8 cellular contexts compared by ENCODE assay signal in genomic region chr16:67415872-67416793, GRCh38. TPM values are rescaled to one million over a fixed set of nuclear protein-coding genes. Genes with fewer than 3 reads are reported as not detected.
DNase-seq lines count a peak whose midpoint lies in the region; ATAC-seq, FAIRE-seq and TF ChIP-seq lines count a peak whose summit lies in the region.

A gene with protein sequence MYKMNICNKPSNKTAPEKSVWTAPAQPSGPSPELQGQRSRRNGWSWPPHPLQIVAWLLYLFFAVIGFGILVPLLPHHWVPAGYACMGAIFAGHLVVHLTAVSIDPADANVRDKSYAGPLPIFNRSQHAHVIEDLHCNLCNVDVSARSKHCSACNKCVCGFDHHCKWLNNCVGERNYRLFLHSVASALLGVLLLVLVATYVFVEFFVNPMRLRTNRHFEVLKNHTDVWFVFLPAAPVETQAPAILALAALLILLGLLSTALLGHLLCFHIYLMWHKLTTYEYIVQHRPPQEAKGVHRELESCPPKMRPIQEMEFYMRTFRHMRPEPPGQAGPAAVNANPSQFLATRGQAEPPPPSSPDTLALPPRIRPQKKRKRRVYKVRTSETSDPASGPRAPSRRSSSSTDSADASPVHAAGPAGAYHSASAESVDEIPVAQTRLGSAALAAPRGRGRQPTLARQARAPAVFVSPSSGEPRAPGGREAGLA (minus strand): TSS chr16:67416477. CDS start chr16:67407775, 8,702 bp downstream.

- CTCF ChIA-PET in AG04449 (lab: Yijun Ruan, JAX): interaction anchor here (0.7 to 3.3 kb wide), 38 partner anchors 9 to 450 kb away, joined by 3 to 79 read pairs (median 4); partner anchors contain the start of genes ATP6V0D1, HSD11B2 and TPPP3

- ATAC-seq in GM18517 (IDR thresholded peaks at IDR 0.05; ENCODE audit: unreplicated experiment): peak; percentile 57
- no peak for ATAC-seq in GM21825 (IDR thresholded peaks at IDR 0.05; ENCODE audit: unreplicated experiment)

- peak within 1 kb of the TSS; percentile 78 to 85 (median 81) for H3K27ac ChIP-seq in sigmoid colon

- intact Hi-C loops in sigmoid colon (cut with DNase I): no loop called here

- FAIRE-seq in bronchial epithelial cell (lab: Jason Lieb, UNC): no peak

- H3K4me3 ChIP-seq in AG04449 (ENCODE audit: low read depth, low read length): peak within 1 kb of the TSS; percentile 73
- H3K4me3 ChIP-seq in bronchial epithelial cell (ENCODE audit: low read depth, low read length): peak within 1 kb of the TSS; percentile 66
- peak within 1 kb of the TSS; percentile 78 for H3K4me3 ChIP-seq in iPS-18c (ENCODE audit: insufficient read depth, low read depth, low read length)
- H3K4me3 ChIP-seq in sigmoid colon: peak within 1 kb of the TSS; percentile 66 to 83 (median 76)

- H3K27me3 ChIP-seq in bronchial epithelial cell (ENCODE audit: control insufficient read depth, insufficient read depth, low read length) (no peaks in the 10 kb centered on the region), sigmoid colon (no peaks in the 10 kb centered on the region)

- H3K36me3 ChIP-seq in bronchial epithelial cell (ENCODE audit: control insufficient read depth, insufficient read depth, low read length) (no peaks in the 10 kb centered on the region), sigmoid colon (peaks cover 0 to 8% (median 0%) of the 10 kb centered on the region in 4 donors)

- no peak for TF ChIP-seq EP300 in sigmoid colon (IDR thresholded peaks at IDR 0.05)

- 1 to 2% methylated on average over 73 of the region's 73 CpGs for WGBS in sigmoid colon, 2 donors

- no peaks in the 10 kb centered on the region for H3K9me3 ChIP-seq in iPS-18c (ENCODE audit: control insufficient read depth, insufficient read depth, low read length)
- H3K9me3 ChIP-seq in sigmoid colon: no peaks in the 10 kb centered on the region

- POLR2A ChIA-PET in AG04449 (lab: Yijun Ruan, JAX): interaction anchor here (0.6 kb wide), 1 partner anchor 169 kb away, joined by 3 read pairs; the partner anchor contains the start of gene FHOD1

- TF ChIP-seq CTCF in AG04449 (IDR thresholded peaks at IDR 0.05; ENCODE audit: insufficient read depth, low read length, missing control alignments) (peak; percentile 69), bronchial epithelial cell (IDR thresholded peaks at IDR 0.05; ENCODE audit: insufficient read depth, low read length, severe bottlenecking) (peak; percentile 58), sigmoid colon (IDR thresholded peaks at IDR 0.05) (peak; percentile 10 to 36 (median 32))

- no peak for DNase-seq in AG04449 (ENCODE audit: low read depth, low spot score)
- peak; percentile 73 for DNase-seq in HK-2 (ENCODE audit: unreplicated experiment)
- peak; percentile 28 to 53 for DNase-seq in SW 1271 (lab: John Stamatoyannopoulos, UW)
- peak; percentile 65 for DNase-seq in bronchial epithelial cell (ENCODE audit: low read depth)
- peak; percentile 87 for DNase-seq in sigmoid colon

- peak; percentile 21 for TF ChIP-seq POLR2A in sigmoid colon (IDR thresholded peaks at IDR 0.05)

- H3K4me1 ChIP-seq in sigmoid colon: peaks cover 0 to 24% (median 12%) of the 10 kb centered on the region in 4 donors

RNA-seq across cellular contexts. Expression of the gene that starts here (rescaled TPM):
- total RNA-seq in bronchial epithelial cell (1.8 and 4.1 TPM in 2 replicates), sigmoid colon (10 to 100 TPM; 12.7 to 18.3 (median 16.1) TPM)
- polyA plus RNA-seq in sigmoid colon: 1 to 10 TPM; 4.2 to 6.6 (median 4.4) TPM
